8 cellular contexts compared by ENCODE assay signal in genomic region chr19:54179921-54180452, GRCh38.
DNase-seq lines count a peak whose midpoint lies in the region; ATAC-seq and TF ChIP-seq lines count a peak whose summit lies in the region.

No MANE protein-coding gene starts in this region.

- no peak overlapping the region for H3K4me3 ChIP-seq in RWPE2 (ENCODE audit: severe bottlenecking)
- H3K4me3 ChIP-seq in skeletal muscle cell (ENCODE audit: low read depth, low read length): no peak overlapping the region

- peak; percentile 41 for TF ChIP-seq CTCF in RWPE2 (IDR thresholded peaks at IDR 0.05; ENCODE audit: poor library complexity, severe bottlenecking)

- DNase-seq in DMS53 (lab: John Stamatoyannopoulos, UW) (peak; percentile 67), DMS53 treated with DMSO at 0.1 percent for 48 hours (lab: John Stamatoyannopoulos, UW; ENCODE audit: unreplicated experiment) (no peak), RWPE2 (ENCODE audit: low spot score) (no peak), head of caudate nucleus (peak in 38 of 42 donors; percentile 37 to 88 (median 66)), skeletal muscle cell (ENCODE audit: low read depth) (peak; percentile 45)
- DNase-seq in NK-92 treated with Interleukin-12 subunit alpha and Interleukin-12 subunit beta, amount 100 ng/mL, for 24 hours (lab: John Stamatoyannopoulos, UW): no peak
- DNase-seq in activated naive CD4-positive, alpha-beta T cell treated with anti-CD3 and anti-CD28 coated beads, Interleukin-2, amount 50 U/mL, for 16 hours: no peak

- H3K27ac ChIP-seq in RWPE2 (ENCODE audit: poor library complexity, severe bottlenecking): no peak overlapping the region

- intact Hi-C loops in head of caudate nucleus (cut with DNase I): no loop called here

- H3K36me3 ChIP-seq in RWPE2 (ENCODE audit: low read depth): peaks cover 21% of the 10 kb centered on the region

- ATAC-seq in RWPE2 (ENCODE audit: low read depth): peak; percentile 76
- ATAC-seq in GM19467 (IDR thresholded peaks at IDR 0.05; ENCODE audit: unreplicated experiment): no peak

- no peaks in the 10 kb centered on the region for H3K27me3 ChIP-seq in RWPE2 (ENCODE audit: insufficient read depth, poor library complexity, severe bottlenecking)

- no peaks in the 10 kb centered on the region for H3K9me3 ChIP-seq in RWPE2 (ENCODE audit: severe bottlenecking)

- no peaks in the 10 kb centered on the region for H3K4me1 ChIP-seq in RWPE2 (ENCODE audit: insufficient read depth, poor library complexity, severe bottlenecking)

Comparison
In these comparisons a context has a peak if more than half of its experiments do, and no peak if none do; other contexts are left out.
1. DNase-seq: peak in DMS53 (single experiment), head of caudate nucleus (38 of 42) and skeletal muscle cell (single experiment); none in DMS53 treated with DMSO at 0.1 percent for 48 hours (single experiment), RWPE2 (single experiment), NK-92 treated with Interleukin-12 subunit alpha and Interleukin-12 subunit beta, amount 100 ng/mL, for 24 hours (single experiment) and activated naive CD4-positive, alpha-beta T cell treated with anti-CD3 and anti-CD28 coated beads, Interleukin-2, amount 50 U/mL, for 16 hours (single experiment).